8 cellular contexts compared by ENCODE assay signal in genomic region chr4:138919094-138919936, GRCh38.
DNase-seq lines count a peak whose midpoint lies in the region; ATAC-seq lines count a peak whose summit lies in the region.

No MANE protein-coding gene starts in this region.

- H3K4ac ChIP-seq in trophoblast cell (ENCODE audit: low read depth, low read length): no peak overlapping the region

- H3K9ac ChIP-seq in trophoblast cell (ENCODE audit: low read length): no peak overlapping the region

- no peak overlapping the region for H3K4me2 ChIP-seq in trophoblast cell (ENCODE audit: low read length)

- peaks cover 1% of the 10 kb centered on the region for H3K4me1 Mint-ChIP-seq in activated CD8-positive, alpha-beta memory T cell treated with anti-CD3 and anti-CD28 coated beads, Interleukin-2, amount 10 ng/mL, durations not matched to agents 7 days and 5 days
- no peaks in the 10 kb centered on the region for H3K4me1 Mint-ChIP-seq in activated T-helper 17 cell treated with anti-CD3 and anti-CD28 coated beads, Interleukin-2, amount 50 U/mL, for 72 hours

- H3K27me3 ChIP-seq in trophoblast cell (ENCODE audit: insufficient read depth, low read length): no peaks in the 10 kb centered on the region

- no peak overlapping the region for H4K8ac ChIP-seq in trophoblast cell (ENCODE audit: low read depth, low read length)

- H2BK120ac ChIP-seq in trophoblast cell (ENCODE audit: insufficient read depth, low read length, poor library complexity): no peak overlapping the region

- no peaks in the 10 kb centered on the region for H3K79me1 ChIP-seq in trophoblast cell (ENCODE audit: low read length)

- no peaks in the 10 kb centered on the region for H3K36me3 ChIP-seq in trophoblast cell (ENCODE audit: control insufficient read depth in 1 of 2, insufficient read depth in 2 of 2, low read length in 2 of 2)

- H3K9me3 Mint-ChIP-seq in activated CD8-positive, alpha-beta memory T cell treated with anti-CD3 and anti-CD28 coated beads, Interleukin-2, amount 10 ng/mL, durations not matched to agents 7 days and 5 days (ENCODE audit: low read depth): no peaks in the 10 kb centered on the region
- no peaks in the 10 kb centered on the region for H3K9me3 Mint-ChIP-seq in activated T-helper 17 cell treated with anti-CD3 and anti-CD28 coated beads, Interleukin-2, amount 50 U/mL, for 72 hours

- H3K9me3 ChIP-seq in trophoblast cell (ENCODE audit: insufficient read depth, low read depth, low read length): no peaks in the 10 kb centered on the region

- H3K4me3 Mint-ChIP-seq in activated CD8-positive, alpha-beta memory T cell treated with anti-CD3 and anti-CD28 coated beads, Interleukin-2, amount 10 ng/mL, durations not matched to agents 7 days and 5 days: no peak overlapping the region
- no peak overlapping the region for H3K4me3 Mint-ChIP-seq in activated T-helper 17 cell treated with anti-CD3 and anti-CD28 coated beads, Interleukin-2, amount 50 U/mL, for 72 hours

- DNase-seq in activated CD8-positive, alpha-beta memory T cell treated with anti-CD3 and anti-CD28 coated beads, Interleukin-2, amount 10 ng/mL, durations not matched to agents 7 days and 5 days: peak; percentile 56
- no peak for DNase-seq in activated CD8-positive, alpha-beta memory T cell treated with anti-CD3 and anti-CD28 coated beads, Interleukin-2, amount 50 U/mL, for 4 hours
- DNase-seq in NCI-H226 (peak; percentile 62), glomerular visceral epithelial cell (ENCODE audit: extremely low spot score) (peak; percentile 85), trophoblast cell (peak; percentile 79 to 90)
- no peak for DNase-seq in NK-92 treated with Interleukin-12 subunit alpha and Interleukin-12 subunit beta, amount 100 ng/mL, for 24 hours (lab: John Stamatoyannopoulos, UW)

- H3K18ac ChIP-seq in trophoblast cell (ENCODE audit: low read length): no peak overlapping the region

- H3K27ac ChIP-seq in trophoblast cell (ENCODE audit: low read depth, low read length): no peak overlapping the region

- no peak overlapping the region for H2BK12ac ChIP-seq in trophoblast cell (ENCODE audit: low read length)

- H3K27ac Mint-ChIP-seq in activated CD8-positive, alpha-beta memory T cell treated with anti-CD3 and anti-CD28 coated beads, Interleukin-2, amount 10 ng/mL, durations not matched to agents 7 days and 5 days: no peak overlapping the region
- H3K27ac Mint-ChIP-seq in activated T-helper 17 cell treated with anti-CD3 and anti-CD28 coated beads, Interleukin-2, amount 50 U/mL, for 72 hours: no peak overlapping the region

- no peaks in the 10 kb centered on the region for H3K79me2 ChIP-seq in trophoblast cell (ENCODE audit: control insufficient read depth, insufficient read depth, low read length, poor library complexity)

- no peaks in the 10 kb centered on the region for H3K4me1 ChIP-seq in trophoblast cell (ENCODE audit: control insufficient read depth in 1 of 2, insufficient read depth in 2 of 2, low read length in 2 of 2)

- H3K14ac ChIP-seq in trophoblast cell (ENCODE audit: low read length): no peak overlapping the region

- no peak overlapping the region for H2BK5ac ChIP-seq in trophoblast cell (ENCODE audit: low read depth, low read length, poor library complexity)

- ATAC-seq in activated CD8-positive, alpha-beta memory T cell treated with anti-CD3 and anti-CD28 coated beads, Interleukin-2, amount 10 ng/mL, durations not matched to agents 7 days and 5 days: peak; percentile 63
- peak; percentile 89 for ATAC-seq in HG02981 (IDR thresholded peaks at IDR 0.05; ENCODE audit: unreplicated experiment)
- peak; percentile 77 for ATAC-seq in activated T-helper 17 cell treated with anti-CD3 and anti-CD28 coated beads, Interleukin-2, amount 50 U/mL, for 72 hours (replicated peaks)

- CTCF ChIA-PET in activated CD8-positive, alpha-beta memory T cell treated with anti-CD3 and anti-CD28 coated beads, Interleukin-2, amount 10 ng/mL, durations not matched to agents 7 days and 5 days (lab: Charles Lee): interaction anchor here (0.8 kb wide), 1 partner anchor 58 kb away, joined by 3 read pairs; no protein-coding TSS in a partner anchor

- no peak overlapping the region for H2AK5ac ChIP-seq in trophoblast cell (ENCODE audit: low read length)

- H3K27me3 Mint-ChIP-seq in activated CD8-positive, alpha-beta memory T cell treated with anti-CD3 and anti-CD28 coated beads, Interleukin-2, amount 10 ng/mL, durations not matched to agents 7 days and 5 days: peaks cover 17% of the 10 kb centered on the region
- H3K27me3 Mint-ChIP-seq in activated T-helper 17 cell treated with anti-CD3 and anti-CD28 coated beads, Interleukin-2, amount 50 U/mL, for 72 hours: peaks cover 9% of the 10 kb centered on the region

- no peaks in the 10 kb centered on the region for H3K36me3 Mint-ChIP-seq in activated CD8-positive, alpha-beta memory T cell treated with anti-CD3 and anti-CD28 coated beads, Interleukin-2, amount 10 ng/mL, durations not matched to agents 7 days and 5 days
- H3K36me3 Mint-ChIP-seq in activated T-helper 17 cell treated with anti-CD3 and anti-CD28 coated beads, Interleukin-2, amount 50 U/mL, for 72 hours (ENCODE audit: low read depth): no peaks in the 10 kb centered on the region

- no peak overlapping the region for H4K12ac ChIP-seq in trophoblast cell (ENCODE audit: low read depth, low read length)

- no peak overlapping the region for H2AFZ ChIP-seq in trophoblast cell (ENCODE audit: insufficient read depth, low read length, poor library complexity)

- no peak overlapping the region for H3K4me3 ChIP-seq in trophoblast cell (ENCODE audit: low read depth, low read length)

- no peak overlapping the region for H4K91ac ChIP-seq in trophoblast cell (ENCODE audit: low read depth, low read length)

- no peak overlapping the region for H3K23ac ChIP-seq in trophoblast cell (ENCODE audit: low read length)

- WGBS in trophoblast cell (ENCODE audit: extremely low coverage, insufficient coverage, insufficient read length): no CpG with 5 or more reads among the region's 27 CpGs

Comparison
In these comparisons a context has a peak if more than half of its experiments do, and no peak if none do; other contexts are left out.
1. DNase-seq: peak in activated CD8-positive, alpha-beta memory T cell treated with anti-CD3 and anti-CD28 coated beads, Interleukin-2, amount 10 ng/mL, durations not matched to agents 7 days and 5 days (single experiment), NCI-H226 (single experiment), glomerular visceral epithelial cell (single experiment) and trophoblast cell (2 of 2); none in activated CD8-positive, alpha-beta memory T cell treated with anti-CD3 and anti-CD28 coated beads, Interleukin-2, amount 50 U/mL, for 4 hours (single experiment) and NK-92 treated with Interleukin-12 subunit alpha and Interleukin-12 subunit beta, amount 100 ng/mL, for 24 hours (single experiment).
2. Peak in every context shown above with its lines, with median percentiles within 50 percentile points of each other: ATAC-seq.